In the genomic region with DNA sequence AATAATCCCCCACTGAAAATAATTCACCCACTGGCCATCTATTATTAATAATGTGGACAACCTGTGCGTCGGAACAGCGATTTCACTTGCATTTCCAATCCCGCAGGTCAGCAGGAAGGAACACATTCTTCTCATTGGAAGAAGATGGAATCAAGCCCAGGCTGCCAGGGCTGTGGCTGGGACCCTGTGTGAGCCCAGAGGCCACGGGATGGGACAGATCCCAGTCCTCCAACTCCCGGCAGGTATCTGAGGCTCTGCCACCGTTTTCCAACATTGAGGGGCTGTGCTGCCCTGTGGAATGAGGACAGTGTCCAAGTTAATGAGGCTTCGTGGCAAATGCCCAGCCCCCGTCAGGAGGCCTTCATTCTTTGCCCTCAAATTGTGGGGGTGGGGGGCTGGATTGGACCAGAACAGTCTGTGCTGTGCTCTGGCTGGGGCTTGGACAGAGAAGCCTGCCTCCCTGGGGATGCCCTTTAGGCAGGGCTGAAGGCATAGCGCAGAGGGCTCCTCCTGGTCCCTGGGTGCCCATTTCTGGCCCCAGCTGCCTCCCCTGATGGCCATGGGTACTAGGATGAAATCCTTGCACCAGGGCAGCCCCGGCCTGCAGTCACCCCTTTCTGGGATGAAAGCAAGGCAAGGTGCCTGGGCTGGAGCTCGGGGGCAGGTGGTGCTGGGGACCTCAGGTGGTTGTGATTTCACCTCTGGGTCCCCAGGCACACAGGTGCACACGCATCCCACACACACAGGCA, we compare ENCODE assay signal across 18 cellular contexts.
DNase-seq lines count a peak whose midpoint lies in the region; FAIRE-seq and TF ChIP-seq lines count a peak whose summit lies in the region.
"Had no signal": no experiment of that assay in that cellular context is flagged by ENCODE, and none has a peak within 500 bp of the region (broad histone marks: within the 10 kb centered on the region; RNA-seq: fewer than 3 reads in every experiment).

No MANE protein-coding gene starts in this region.

- TF ChIP-seq RAD21 in H1 (IDR thresholded peaks at IDR 0.05 in 1 of 2, conservative IDR thresholded peaks at IDR 0.05 in 1 of 2; ENCODE audit: low read depth in 2 of 2, low read length in 2 of 2), result no peak

- no peaks in the 10 kb centered on the region for H3K79me1 ChIP-seq in H1 (ENCODE audit: low read depth, low read length)

- 0 out of 2 replicates have a peak overlapping the region, but pooled peaks have one; percentile 41 for H3K27ac ChIP-seq in HUES64 (ENCODE audit: low read depth, low read length)
- peak overlapping the region; percentile 77 for H3K27ac ChIP-seq in VCaP
- no peak overlapping the region for H3K27ac ChIP-seq in H1 (ENCODE audit: low read depth, low read length)

- H2AK5ac ChIP-seq in H1 (ENCODE audit: low read depth, low read length), result no peak overlapping the region

- H2AFZ ChIP-seq in H1 (ENCODE audit: low read length), result no peak overlapping the region

- no peak overlapping the region for H2BK20ac ChIP-seq in H1 (ENCODE audit: low read length)

- H3K36me3 ChIP-seq in HUES64 (ENCODE audit: insufficient read depth, low read length), result no peaks in the 10 kb centered on the region
- no peaks in the 10 kb centered on the region for H3K36me3 ChIP-seq in H1 (ENCODE audit: control insufficient read depth in 2 of 4, insufficient read depth in 4 of 4, low read length in 3 of 4)
- H3K36me3 ChIP-seq: BE2C had no signal

- no peak overlapping the region for H2BK15ac ChIP-seq in H1 (ENCODE audit: low read length)

- H3K4me1 ChIP-seq in HUES64 (ENCODE audit: insufficient read depth, low read length) (no peaks in the 10 kb centered on the region), H1 (replicated peaks in 1 of 4; ENCODE audit: control insufficient read depth in 3 of 4, insufficient read depth in 4 of 4, low read length in 3 of 4) (peaks cover 0 to 2% (median 0%) of the 10 kb centered on the region in 4 experiments; a peak in 2 of 7 replicates)

- no peak overlapping the region for H3K4ac ChIP-seq in H1 (replicated peaks; ENCODE audit: insufficient read length, low read depth, low read length)

- H3K4me3 ChIP-seq in HUES64 (ENCODE audit: low read length) (no peak overlapping the region), H1 (ENCODE audit: extremely low read depth in 1 of 4, insufficient read depth in 2 of 4, low read depth in 3 of 4, low read length in 4 of 4) (no peak overlapping the region)

- H3K23ac ChIP-seq in H1 (ENCODE audit: insufficient read length), result no peak overlapping the region

- POLR2A ChIA-PET in H1 (lab: Charles Lee; ENCODE audit: partially characterized antibody), result no interaction called here

- H2BK120ac ChIP-seq in H1 (replicated peaks; ENCODE audit: low read depth, low read length), result no peak overlapping the region

- H3K79me2 ChIP-seq in H1 (ENCODE audit: control insufficient read depth in 1 of 2, insufficient read depth in 2 of 2, low read length in 2 of 2), result no peaks in the 10 kb centered on the region

- no peak for FAIRE-seq in H1 (lab: Jason Lieb, UNC)
- FAIRE-seq: A204.1 had no signal

- intact Hi-C loops in posterior vena cava (cut with DNase I), result loop anchor here in 1 of 2 donors (10.0 kb wide), 1 partner anchor 410 kb away; a partner anchor contains a TSS

- H3K14ac ChIP-seq in H1 (ENCODE audit: insufficient read length), result no peak overlapping the region

- H3K18ac ChIP-seq in H1 (ENCODE audit: extremely low read depth, low read length), result no peak overlapping the region

- TF ChIP-seq POLR2A in H1 (IDR thresholded peaks at IDR 0.05; ENCODE audit: control extremely low read depth in 1 of 2, low read depth in 2 of 2, low read length in 2 of 2), result no peak

- CTCF ChIA-PET in H1 (lab: Charles Lee; ENCODE audit: partially characterized antibody), result interaction anchor here (1.5 to 5.6 kb wide), 3 partner anchors 10 to 129 kb away, joined by 3 to 56 read pairs (median 8); no protein-coding TSS in a partner anchor

- WGBS in HUES64, result 91% methylated on average over 13 of the region's 13 CpGs
- WGBS in H1 (ENCODE audit: extremely low coverage in 1 of 2, insufficient coverage in 1 of 2, insufficient read length in 1 of 2, insufficient replicate concordance in 2 of 2, low coverage in 1 of 2, low lambda C conversion rate in 2 of 2, missing lambda C conversion rate in 1 of 2), 2 experiments, result 88% methylated on average over 13 of the region's 13 CpGs; no CpG with 5 or more reads in 1 of the 2 experiments

- H2BK12ac ChIP-seq in H1 (ENCODE audit: low read depth, low read length), result 0 out of 2 replicates have a peak overlapping the region, but pooled peaks have one; percentile 27

- no peaks in the 10 kb centered on the region for H3K27me3 ChIP-seq in HUES64 (ENCODE audit: insufficient read depth, low read length)
- H3K27me3 ChIP-seq in H1 (replicated peaks in 1 of 4; ENCODE audit: control insufficient read depth in 3 of 4, extremely low read depth in 1 of 4, insufficient read depth in 3 of 4, low read length in 3 of 4), result no peaks in the 10 kb centered on the region
- H3K27me3 ChIP-seq: BE2C had no signal

- peak overlapping the region; percentile 78 for H4K8ac ChIP-seq in H1 (ENCODE audit: extremely low read depth, insufficient read depth, low read length)

- H3K23me2 ChIP-seq in H1 (ENCODE audit: low read depth, low read length), result no peaks in the 10 kb centered on the region

- no peak overlapping the region for H4K5ac ChIP-seq in H1 (ENCODE audit: insufficient read length, low read depth, low read length)

- H3K4me2 ChIP-seq in H1 (ENCODE audit: insufficient read depth in 1 of 2, low read depth in 2 of 2, low read length in 2 of 2), result no peak overlapping the region

- no peak overlapping the region for H2BK5ac ChIP-seq in H1 (ENCODE audit: low read depth, low read length)

- H4K20me1 ChIP-seq in H1 (replicated peaks in 1 of 2; ENCODE audit: control insufficient read depth in 1 of 2, insufficient read depth in 2 of 2, low read length in 2 of 2), result no peaks in the 10 kb centered on the region

- H3K9ac ChIP-seq in HUES64 (ENCODE audit: low read depth, low read length) (no peak overlapping the region), H1 (replicated peaks in 1 of 4; ENCODE audit: extremely low read depth in 1 of 4, low read depth in 3 of 4, low read length in 3 of 4) (no peak overlapping the region)

- no peak overlapping the region for H3K56ac ChIP-seq in H1 (replicated peaks; ENCODE audit: insufficient read length, low read depth, low read length)

- TF ChIP-seq EP300 in H1 (IDR thresholded peaks at IDR 0.05; ENCODE audit: borderline replicate concordance in 1 of 2, low read depth in 2 of 2, low read length in 2 of 2), result no peak

- no peak overlapping the region for H4K91ac ChIP-seq in H1 (replicated peaks; ENCODE audit: insufficient read length, low read length)

- no peaks in the 10 kb centered on the region for H3K9me3 ChIP-seq in HUES64 (ENCODE audit: insufficient read depth, low read depth, low read length)
- H3K9me3 ChIP-seq in H1 (ENCODE audit: insufficient read depth in 2 of 2, low read depth in 1 of 2, low read length in 1 of 2), result peaks cover 0 to 9% of the 10 kb centered on the region in 2 experiments; a peak in 1 of 4 replicates
- H3K9me3 ChIP-seq: BE2C had no signal

- no peak for TF ChIP-seq CTCF in VCaP (conservative IDR thresholded peaks at IDR 0.05)
- TF ChIP-seq CTCF in H1 (IDR thresholded peaks at IDR 0.05; ENCODE audit: control extremely low read depth in 1 of 3, insufficient read depth in 1 of 3, low read depth in 1 of 3, low read length in 3 of 3), result no peak

- DNase-seq in H1 (ENCODE audit: low read depth in 1 of 2, low spot score in 2 of 2) (no peak), posterior vena cava (ENCODE audit: low spot score) (peak; percentile 76), cerebellar cortex (ENCODE audit: low spot score) (no peak), T-helper 9 cell (no peak), HuH-7 (ENCODE audit: low spot score) (no peak), SIG-M5 treated with dmso at 0.1 percent for 504 hours (lab: John Stamatoyannopoulos, UW; ENCODE audit: unreplicated experiment) (no peak)
- DNase-seq: ACHN; BE2C; Calu3; CD8-positive, alpha-beta T cell; DMS79 treated with DMSO at 0.1 percent for 48 hours; GF-D8; GOT3; H9; KBM-7 had no signal

TF ChIP-seq in H1, 55 proteins besides CTCF, POLR2A, EP300 and RAD21:
- TF ChIP-seq HDAC2 (IDR thresholded peaks at IDR 0.05; ENCODE audit: borderline replicate concordance in 1 of 2, low read depth in 2 of 2, low read length in 2 of 2), result no peak
- no peak for TF ChIP-seq PHF8 (conservative IDR thresholded peaks at IDR 0.05; ENCODE audit: low read depth, low read length)
- no peak for TF ChIP-seq ASH2L (IDR thresholded peaks at IDR 0.05; ENCODE audit: low read length)
- no peak for TF ChIP-seq SP1 (IDR thresholded peaks at IDR 0.05; ENCODE audit: low read depth, low read length)
- no peak for TF ChIP-seq CBX8 (IDR thresholded peaks at IDR 0.05; ENCODE audit: borderline replicate concordance, low read depth, low read length)
- no peak for TF ChIP-seq HDAC6 (IDR thresholded peaks at IDR 0.05; ENCODE audit: low read depth, low read length)
- TF ChIP-seq JUND (IDR thresholded peaks at IDR 0.05; ENCODE audit: low read length), result no peak
- no peak for TF ChIP-seq TBP (IDR thresholded peaks at IDR 0.05; ENCODE audit: low read depth, low read length)
- TF ChIP-seq MAFK (IDR thresholded peaks at IDR 0.05; ENCODE audit: low read depth, low read length), result no peak
- TF ChIP-seq EZH2 (IDR thresholded peaks at IDR 0.05; ENCODE audit: low read depth, low read length, severe bottlenecking), result no peak
- TF ChIP-seq SIRT6 (IDR thresholded peaks at IDR 0.05; ENCODE audit: low read length), result no peak
- no peak for TF ChIP-seq EGR1 (IDR thresholded peaks at IDR 0.05; ENCODE audit: borderline replicate concordance, low read depth, low read length)
- TF ChIP-seq POU5F1 (IDR thresholded peaks at IDR 0.05; ENCODE audit: low read depth, low read length), result no peak
- TF ChIP-seq TAF1 (IDR thresholded peaks at IDR 0.05; ENCODE audit: low read depth, low read length), result no peak
- no peak for TF ChIP-seq TCF12 (IDR thresholded peaks at IDR 0.05; ENCODE audit: low read depth, low read length)
- no peak for TF ChIP-seq GTF2F1 (IDR thresholded peaks at IDR 0.05; ENCODE audit: borderline replicate concordance, low read depth, low read length)
- TF ChIP-seq BACH1 (IDR thresholded peaks at IDR 0.05; ENCODE audit: low read length), result no peak
- no peak for TF ChIP-seq SIX5 (IDR thresholded peaks at IDR 0.05; ENCODE audit: low read depth, low read length)
- TF ChIP-seq KDM4A (IDR thresholded peaks at IDR 0.05; ENCODE audit: low read depth, low read length, severe bottlenecking), result no peak
